In the genomic region with DNA sequence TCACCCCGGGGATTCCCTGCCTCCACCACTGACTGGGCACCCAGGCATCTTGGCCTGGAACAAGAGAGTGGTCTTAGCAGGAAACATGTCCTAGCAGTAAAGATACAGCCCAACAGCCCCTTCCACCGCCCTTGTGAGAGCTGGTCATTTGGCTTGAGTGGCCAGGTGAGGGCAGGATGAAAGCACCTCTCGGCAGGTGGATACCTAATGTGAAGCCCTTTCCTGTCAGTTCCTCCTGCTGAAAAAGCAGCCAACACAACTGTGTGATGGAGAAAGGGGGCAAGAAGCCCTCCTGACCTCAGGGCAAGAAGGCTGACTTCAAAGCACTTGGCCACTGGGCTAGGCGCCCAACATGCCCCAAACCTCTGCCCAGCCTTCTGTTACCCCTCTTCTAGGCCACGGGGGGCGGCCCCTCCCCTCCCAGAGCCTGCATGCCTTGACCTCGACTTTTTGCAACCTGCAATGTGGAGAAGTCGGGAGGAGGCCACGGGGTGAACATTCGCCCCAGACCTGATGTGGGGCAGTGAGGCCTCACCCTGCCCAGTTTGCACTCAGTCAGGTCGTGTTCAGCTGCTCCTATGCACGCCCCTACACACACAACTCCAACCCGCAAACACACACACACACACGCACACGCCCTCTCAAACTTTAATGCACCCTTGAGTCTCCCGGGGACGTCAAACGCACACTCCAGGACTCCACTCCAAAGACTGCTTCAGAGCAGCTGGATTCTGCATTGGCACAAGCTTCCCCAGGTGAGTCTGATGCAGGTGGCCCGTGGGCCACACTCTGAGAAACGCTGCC, we compare ENCODE assay signal across 8 cellular contexts. TPM values are rescaled to one million over a fixed set of nuclear protein-coding genes. Genes with fewer than 3 reads are reported as not detected.
DNase-seq lines count a peak whose midpoint lies in the region; ATAC-seq and TF ChIP-seq lines count a peak whose summit lies in the region.
"Had no signal": no experiment of that assay in that cellular context is flagged by ENCODE, and none has a peak within 500 bp of the region (broad histone marks: within the 10 kb centered on the region; RNA-seq: fewer than 3 reads in every experiment).

No MANE protein-coding gene starts in this region.

- no peaks in the 10 kb centered on the region for H4K20me1 ChIP-seq in GM23338 (replicated peaks; ENCODE audit: insufficient read depth)

- H3F3A ChIP-seq in GM23338 (replicated peaks; ENCODE audit: low read depth): 0 out of 2 replicates have a peak, but pooled peaks cover 3% of the 10 kb centered on the region

- H3K4me1 ChIP-seq in GM23338 (ENCODE audit: insufficient read depth) (peaks cover 21% of the 10 kb centered on the region), SJCRH30 (peaks cover 24% of the 10 kb centered on the region), spleen (peaks cover 0 to 17% (median 10%) of the 10 kb centered on the region in 6 donors)

- H3K4me3 Mint-ChIP-seq in GM23338: peak overlapping the region; percentile 79
- H3K4me3 Mint-ChIP-seq in activated CD4-positive, alpha-beta memory T cell treated with anti-CD3 and anti-CD28 coated beads, Interleukin-2, amount 10 ng/mL, durations not matched to agents 7 days and 5 days: no peak overlapping the region

- H3K27ac ChIP-seq in GM23338 (ENCODE audit: low read depth) (no peak overlapping the region), SJCRH30 (peak overlapping the region; percentile 9; the same call in 1 of the 2 replicates), spleen (no peak overlapping the region)

- intact Hi-C loops in spleen (cut with DNase I; ENCODE audit: low total_unique reads): no loop called here

- CTCF ChIA-PET in activated CD4-positive, alpha-beta memory T cell treated with anti-CD3 and anti-CD28 coated beads, Interleukin-2, amount 10 ng/mL, durations not matched to agents 7 days and 5 days (lab: Charles Lee): no interaction called here

- no peak for TF ChIP-seq POLR2A in spleen (IDR thresholded peaks at IDR 0.05)

- WGBS in spleen, 5 donors: 31 to 39% (median 34%) methylated on average over 6 to 20 of the region's 20 CpGs

- H2AFZ ChIP-seq in GM23338: peak overlapping the region; percentile 99

- H3K4me3 ChIP-seq in GM23338 (peak overlapping the region; percentile 77), SJCRH30 (peak overlapping the region; percentile 75), spleen (peak overlapping the region in 5 of 8 donors; percentile 26 to 66 (median 33))

- no peaks in the 10 kb centered on the region for H3K9me2 ChIP-seq in GM23338 (ENCODE audit: insufficient read depth)

- POLR2A ChIA-PET in activated CD4-positive, alpha-beta memory T cell treated with anti-CD3 and anti-CD28 coated beads, Interleukin-2, amount 10 ng/mL, durations not matched to agents 7 days and 5 days (lab: Charles Lee): no interaction called here

- H3K36me3 ChIP-seq in GM23338 (ENCODE audit: insufficient read depth): 0 out of 2 replicates have a peak, but pooled peaks cover under 1% of the 10 kb centered on the region
- H3K36me3 ChIP-seq in SJCRH30: peaks cover 5% of the 10 kb centered on the region; the same call in 1 of the 2 replicates
- H3K36me3 ChIP-seq in spleen: no peaks in the 10 kb centered on the region

- H3K36me3 Mint-ChIP-seq in GM23338 (ENCODE audit: low read depth): no peaks in the 10 kb centered on the region
- H3K36me3 Mint-ChIP-seq in activated CD4-positive, alpha-beta memory T cell treated with anti-CD3 and anti-CD28 coated beads, Interleukin-2, amount 10 ng/mL, durations not matched to agents 7 days and 5 days (ENCODE audit: low read depth): no peaks in the 10 kb centered on the region

- H3K4me1 Mint-ChIP-seq in GM23338: peaks cover 34% of the 10 kb centered on the region
- H3K4me1 Mint-ChIP-seq in activated CD4-positive, alpha-beta memory T cell treated with anti-CD3 and anti-CD28 coated beads, Interleukin-2, amount 10 ng/mL, durations not matched to agents 7 days and 5 days: no peaks in the 10 kb centered on the region

- no peaks in the 10 kb centered on the region for H3K79me2 ChIP-seq in GM23338 (replicated peaks; ENCODE audit: insufficient read depth)

- DNase-seq in GM23338 (ENCODE audit: low spot score) (peak; percentile 28), SJCRH30 (no peak), left kidney (ENCODE audit: low read depth, low spot score) (peak; percentile 57), spleen (peak; percentile 71), midbrain (lab: John Stamatoyannopoulos, UW) (no peak)
- DNase-seq in activated CD4-positive, alpha-beta memory T cell treated with anti-CD3 and anti-CD28 coated beads, Interleukin-2, amount 10 ng/mL, durations not matched to agents 7 days and 5 days: no peak

- TF ChIP-seq CTCF in GM23338 (conservative IDR thresholded peaks at IDR 0.05; ENCODE audit: low read depth in 2 of 2): peak in 1 of 2 experiments; percentile 33; a peak in 2 of 4 replicates
- TF ChIP-seq CTCF in spleen (IDR thresholded peaks at IDR 0.05 in 8 of 11, conservative IDR thresholded peaks at IDR 0.05 in 3 of 11): no peak

- H3K9me3 Mint-ChIP-seq in GM23338: peaks cover 2% of the 10 kb centered on the region; the same call in 1 of the 3 replicates
- no peaks in the 10 kb centered on the region for H3K9me3 Mint-ChIP-seq in activated CD4-positive, alpha-beta memory T cell treated with anti-CD3 and anti-CD28 coated beads, Interleukin-2, amount 10 ng/mL, durations not matched to agents 7 days and 5 days

- peaks cover 32% of the 10 kb centered on the region for H3K27me3 Mint-ChIP-seq in GM23338 (ENCODE audit: insufficient read depth, low read depth, poor library complexity)
- peaks cover 74% of the 10 kb centered on the region for H3K27me3 Mint-ChIP-seq in activated CD4-positive, alpha-beta memory T cell treated with anti-CD3 and anti-CD28 coated beads, Interleukin-2, amount 10 ng/mL, durations not matched to agents 7 days and 5 days

- no peak overlapping the region for H3K27ac Mint-ChIP-seq in GM23338
- H3K27ac Mint-ChIP-seq in activated CD4-positive, alpha-beta memory T cell treated with anti-CD3 and anti-CD28 coated beads, Interleukin-2, amount 10 ng/mL, durations not matched to agents 7 days and 5 days: no peak overlapping the region

- peaks cover 49% of the 10 kb centered on the region for H3K27me3 ChIP-seq in GM23338 (ENCODE audit: insufficient read depth)
- no peaks in the 10 kb centered on the region; the same call in 1 of the 2 replicates for H3K27me3 ChIP-seq in SJCRH30
- peaks cover 0 to 73% (median 48%) of the 10 kb centered on the region in 7 donors for H3K27me3 ChIP-seq in spleen (replicated peaks in 1 of 7)

- H3K9me3 ChIP-seq in SJCRH30 (replicated peaks): no peaks in the 10 kb centered on the region
- peaks cover 0 to 3% (median 0%) of the 10 kb centered on the region in 8 donors for H3K9me3 ChIP-seq in spleen

- peak overlapping the region; percentile 94 for H3K4me2 ChIP-seq in GM23338

- peak; percentile 34 for ATAC-seq in GM23338
- ATAC-seq in GM18502 (IDR thresholded peaks at IDR 0.05; ENCODE audit: poor library complexity, unreplicated experiment): no peak

TF ChIP-seq in GM23338, 12 proteins besides CTCF, POLR2A, EP300 and RAD21 (continues in another document):
- TF ChIP-seq CREB1 (CRISPR knock-in tag; IDR thresholded peaks at IDR 0.05; ENCODE audit: low read depth): no peak
- TF ChIP-seq JUNB (IDR thresholded peaks at IDR 0.05; ENCODE audit: unreplicated experiment): no peak
- TF ChIP-seq, protein P1, sequence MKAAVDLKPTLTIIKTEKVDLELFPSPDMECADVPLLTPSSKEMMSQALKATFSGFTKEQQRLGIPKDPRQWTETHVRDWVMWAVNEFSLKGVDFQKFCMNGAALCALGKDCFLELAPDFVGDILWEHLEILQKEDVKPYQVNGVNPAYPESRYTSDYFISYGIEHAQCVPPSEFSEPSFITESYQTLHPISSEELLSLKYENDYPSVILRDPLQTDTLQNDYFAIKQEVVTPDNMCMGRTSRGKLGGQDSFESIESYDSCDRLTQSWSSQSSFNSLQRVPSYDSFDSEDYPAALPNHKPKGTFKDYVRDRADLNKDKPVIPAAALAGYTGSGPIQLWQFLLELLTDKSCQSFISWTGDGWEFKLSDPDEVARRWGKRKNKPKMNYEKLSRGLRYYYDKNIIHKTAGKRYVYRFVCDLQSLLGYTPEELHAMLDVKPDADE (IDR thresholded peaks at IDR 0.05): no peak
- TF ChIP-seq, protein P2, sequence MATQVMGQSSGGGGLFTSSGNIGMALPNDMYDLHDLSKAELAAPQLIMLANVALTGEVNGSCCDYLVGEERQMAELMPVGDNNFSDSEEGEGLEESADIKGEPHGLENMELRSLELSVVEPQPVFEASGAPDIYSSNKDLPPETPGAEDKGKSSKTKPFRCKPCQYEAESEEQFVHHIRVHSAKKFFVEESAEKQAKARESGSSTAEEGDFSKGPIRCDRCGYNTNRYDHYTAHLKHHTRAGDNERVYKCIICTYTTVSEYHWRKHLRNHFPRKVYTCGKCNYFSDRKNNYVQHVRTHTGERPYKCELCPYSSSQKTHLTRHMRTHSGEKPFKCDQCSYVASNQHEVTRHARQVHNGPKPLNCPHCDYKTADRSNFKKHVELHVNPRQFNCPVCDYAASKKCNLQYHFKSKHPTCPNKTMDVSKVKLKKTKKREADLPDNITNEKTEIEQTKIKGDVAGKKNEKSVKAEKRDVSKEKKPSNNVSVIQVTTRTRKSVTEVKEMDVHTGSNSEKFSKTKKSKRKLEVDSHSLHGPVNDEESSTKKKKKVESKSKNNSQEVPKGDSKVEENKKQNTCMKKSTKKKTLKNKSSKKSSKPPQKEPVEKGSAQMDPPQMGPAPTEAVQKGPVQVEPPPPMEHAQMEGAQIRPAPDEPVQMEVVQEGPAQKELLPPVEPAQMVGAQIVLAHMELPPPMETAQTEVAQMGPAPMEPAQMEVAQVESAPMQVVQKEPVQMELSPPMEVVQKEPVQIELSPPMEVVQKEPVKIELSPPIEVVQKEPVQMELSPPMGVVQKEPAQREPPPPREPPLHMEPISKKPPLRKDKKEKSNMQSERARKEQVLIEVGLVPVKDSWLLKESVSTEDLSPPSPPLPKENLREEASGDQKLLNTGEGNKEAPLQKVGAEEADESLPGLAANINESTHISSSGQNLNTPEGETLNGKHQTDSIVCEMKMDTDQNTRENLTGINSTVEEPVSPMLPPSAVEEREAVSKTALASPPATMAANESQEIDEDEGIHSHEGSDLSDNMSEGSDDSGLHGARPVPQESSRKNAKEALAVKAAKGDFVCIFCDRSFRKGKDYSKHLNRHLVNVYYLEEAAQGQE (IDR thresholded peaks at IDR 0.05; ENCODE audit: unreplicated experiment): no peak
- no peak for TF ChIP-seq ZNF331 (CRISPR knock-in tag; IDR thresholded peaks at IDR 0.05; ENCODE audit: low read depth)

RNA-seq across cellular contexts. Expression of a gene that starts 1.1 kb away (rescaled TPM):
- 6.2 and 8.0 TPM in 2 replicates for total RNA-seq in GM23338 (2014; rRNA removed; shearing (Covaris generic))
- polyA plus RNA-seq in GM23338 (2016; fragmentation: Nextera tagmentation; extraction: Ambion mirVana) (0.63 and 0.82 TPM in 2 replicates), spleen (1 to 10 TPM in 2 of 3 donors, under 1 TPM in 1; 0.83 to 1.4 (median 1.2) TPM)
- 10.8 and 12.0 TPM in 2 replicates for total RNA-seq in SJCRH30 (2014; rRNA removed; shearing (Covaris generic))
- 1 to 10 TPM in 2 of 7 donors, under 1 TPM in 5; 0.17 to 2.7 (median 0.51) TPM for total RNA-seq in spleen
- not detected for total RNA-seq in activated CD4-positive, alpha-beta memory T cell treated with anti-CD3 and anti-CD28 coated beads, Interleukin-2, amount 10 ng/mL, durations not matched to agents 7 days and 5 days
- total RNA-seq: mononuclear cell had no signal

Comparison
In these comparisons a context has a peak if more than half of its experiments do, and no peak if none do; other contexts are left out.
1. DNase-seq: peak in GM23338 (single experiment), left kidney (single experiment) and spleen (single experiment); none in SJCRH30 (0 of 2), activated CD4-positive, alpha-beta memory T cell treated with anti-CD3 and anti-CD28 coated beads, Interleukin-2, amount 10 ng/mL, durations not matched to agents 7 days and 5 days (single experiment) and midbrain (single experiment).
2. Peak in every context shown above with its lines, with median percentiles within 50 percentile points of each other: H3K4me3 ChIP-seq.